Comparison of ENCODE assay signal across 17 cellular contexts in genomic region chr3:32313169-32313568, GRCh38.
DNase-seq lines count a peak whose midpoint lies in the region; ATAC-seq, FAIRE-seq and TF ChIP-seq lines count a peak whose summit lies in the region.
"Had no signal": no experiment of that assay in that cellular context is flagged by ENCODE, and none has a peak within 500 bp of the region (broad histone marks: within the 10 kb centered on the region; RNA-seq: fewer than 3 reads in every experiment).

No MANE protein-coding gene starts in this region.

- POLR2A ChIA-PET in Caco-2 (lab: Charles Lee), result no interaction called here

- no peak for ATAC-seq in activated T-cell treated with anti-CD3 and anti-CD28 coated beads, Interleukin-2, amount 50 U/mL, for 72 hours (replicated peaks in 1 of 2)
- ATAC-seq: left lobe of liver had no signal

- no peak for DNase-seq in activated T-cell treated with anti-CD3 and anti-CD28 coated beads, Interleukin-2, amount 50 U/mL, for 72 hours
- DNase-seq in activated T-cell treated with anti-CD3 and anti-CD28 coated beads for 4 hours (no peak), Caco-2 (no peak), cerebellar cortex (ENCODE audit: low spot score) (peak; percentile 20), progenitor cell of endocrine pancreas (ENCODE audit: low spot score, unreplicated experiment) (no peak), dermis blood vessel endothelial cell (no peak), GM12892 (ENCODE audit: insufficient read length) (no peak)
- DNase-seq in stimulated activated CD4-positive, alpha-beta T cell treated with anti-CD3 and anti-CD28 coated beads, Interleukin-4, amount 100 ng/mL, for 1 hour, result no peak
- DNase-seq: BE2C; central memory CD4-positive, alpha-beta T cell; dorsolateral prefrontal cortex; NCI-H1105 treated with DMSO at 0.1 percent for 48 hours; NCI-H2029 treated with DMSO at 0.1 percent for 48 hours had no signal

- no peaks in the 10 kb centered on the region for H3K27me3 ChIP-seq in Caco-2 (replicated peaks; ENCODE audit: control insufficient read depth, insufficient read depth, low read length)
- H3K27me3 ChIP-seq: BE2C, dorsolateral prefrontal cortex, tibial nerve had no signal

- BruUV-seq in Caco-2 (replicated peaks; lab: Mats Ljungman, UMichigan), result no TSS peak

- H3K27ac Mint-ChIP-seq in activated T-cell treated with anti-CD3 and anti-CD28 coated beads, Interleukin-2, amount 50 U/mL, for 72 hours, result no peak overlapping the region
- H3K27ac Mint-ChIP-seq in Caco-2 (ENCODE audit: unreplicated experiment), result peak overlapping the region; percentile 28
- peak overlapping the region; percentile 41 for H3K27ac Mint-ChIP-seq in progenitor cell of endocrine pancreas

- no peaks in the 10 kb centered on the region for H3K27me3 Mint-ChIP-seq in activated T-cell treated with anti-CD3 and anti-CD28 coated beads, Interleukin-2, amount 50 U/mL, for 72 hours (ENCODE audit: low read depth)
- H3K27me3 Mint-ChIP-seq in Caco-2 (ENCODE audit: insufficient read depth, unreplicated experiment) (no peaks in the 10 kb centered on the region), progenitor cell of endocrine pancreas (no peaks in the 10 kb centered on the region)

- H3K4me3 ChIP-seq in Caco-2 (ENCODE audit: low read depth, low read length), result no peak overlapping the region
- H3K4me3 ChIP-seq: dorsolateral prefrontal cortex, tibial nerve had no signal

- TF ChIP-seq CTCF in Caco-2 (IDR thresholded peaks at IDR 0.05; ENCODE audit: insufficient read depth in 1 of 2, low read depth in 1 of 2, low read length in 1 of 2, severe bottlenecking in 1 of 2, unreplicated experiment in 1 of 2), result no peak
- TF ChIP-seq CTCF in progenitor cell of endocrine pancreas (IDR thresholded peaks at IDR 0.05; ENCODE audit: unreplicated experiment), result no peak

- intact Hi-C loops in Caco-2 (cut with micrococcal nuclease; ENCODE audit: unreplicated experiment), result no loop called here

- H3K4me3 Mint-ChIP-seq in activated T-cell treated with anti-CD3 and anti-CD28 coated beads, Interleukin-2, amount 50 U/mL, for 72 hours, result peak overlapping the region; percentile 78 to 83
- H3K4me3 Mint-ChIP-seq in Caco-2 (ENCODE audit: unreplicated experiment), result no peak overlapping the region
- H3K4me3 Mint-ChIP-seq in progenitor cell of endocrine pancreas (ENCODE audit: low read depth), result no peak overlapping the region

- H3K9me3 ChIP-seq in Caco-2, result no peaks in the 10 kb centered on the region
- H3K9me3 ChIP-seq: BE2C, neutrophil, tibial nerve had no signal

- H3K9me3 Mint-ChIP-seq in activated T-cell treated with anti-CD3 and anti-CD28 coated beads, Interleukin-2, amount 50 U/mL, for 72 hours, result no peaks in the 10 kb centered on the region
- H3K9me3 Mint-ChIP-seq in Caco-2 (ENCODE audit: unreplicated experiment), result no peaks in the 10 kb centered on the region
- peaks cover 6% of the 10 kb centered on the region for H3K9me3 Mint-ChIP-seq in progenitor cell of endocrine pancreas (ENCODE audit: low read depth)
- H3K9me3 Mint-ChIP-seq: activated T-helper 1 cell treated with anti-CD3 and anti-CD28 coated beads, Interleukin-12 subunit alpha, Interleukin-12 subunit beta, Interleukin-2, Interleukin-4 antibody, amounts not matched to agents 30 ng/mL and 10 ng/mL and 1 ng/mL, durations not matched to agents 14 hours and 24 hours and 36 hours had no signal

- H3K36me3 ChIP-seq in Caco-2 (ENCODE audit: control insufficient read depth, insufficient read depth, low read length), result no peaks in the 10 kb centered on the region
- H3K36me3 ChIP-seq: BE2C, neutrophil, tibial nerve had no signal

- TF ChIP-seq POLR2A in GM12892 (IDR thresholded peaks at IDR 0.05; ENCODE audit: low read depth, low read length), result no peak

- CTCF ChIA-PET in Caco-2 (lab: Charles Lee), result no interaction called here

- peaks cover 31% of the 10 kb centered on the region for H3K4me1 Mint-ChIP-seq in activated T-cell treated with anti-CD3 and anti-CD28 coated beads, Interleukin-2, amount 50 U/mL, for 72 hours (ENCODE audit: low read depth)
- H3K4me1 Mint-ChIP-seq in Caco-2 (ENCODE audit: low read depth, unreplicated experiment), result peaks cover 29% of the 10 kb centered on the region
- H3K4me1 Mint-ChIP-seq in progenitor cell of endocrine pancreas (ENCODE audit: low read depth), result peaks cover 47% of the 10 kb centered on the region

- peaks cover 25% of the 10 kb centered on the region for H3K4me1 ChIP-seq in Caco-2
- H3K4me1 ChIP-seq: BE2C had no signal

- FAIRE-seq in GM12892 (lab: Jason Lieb, UNC), result no peak

- no peaks in the 10 kb centered on the region for H3K36me3 Mint-ChIP-seq in activated T-cell treated with anti-CD3 and anti-CD28 coated beads, Interleukin-2, amount 50 U/mL, for 72 hours (ENCODE audit: insufficient read depth in 2 of 2)
- H3K36me3 Mint-ChIP-seq in Caco-2 (ENCODE audit: insufficient read depth, unreplicated experiment) (no peaks in the 10 kb centered on the region), progenitor cell of endocrine pancreas (ENCODE audit: insufficient read depth) (peaks cover 9% of the 10 kb centered on the region)

Comparison
In these comparisons a context has a peak if more than half of its experiments do, and no peak if none do; other contexts are left out.
1. H3K4me3 Mint-ChIP-seq: peak in activated T-cell treated with anti-CD3 and anti-CD28 coated beads, Interleukin-2, amount 50 U/mL, for 72 hours (2 of 2); none in Caco-2 (single experiment) and progenitor cell of endocrine pancreas (single experiment).